In genomic region chr16:3609895-3610697, GRCh38 we compare ENCODE assay signal across 8 cellular contexts. TPM values are rescaled to one million over a fixed set of nuclear protein-coding genes. Genes with fewer than 3 reads are reported as not detected.
A peak's percentile ranks its signal among the peaks of the same experiment; 100 is the strongest.
DNase-seq lines count a peak whose midpoint lies in the region; ATAC-seq, FAIRE-seq and TF ChIP-seq lines count a peak whose summit lies in the region.

No MANE protein-coding gene starts in this region.

- POLR2A ChIA-PET in Panc1 (lab: Charles Lee): no interaction called here

- H3K27ac ChIP-seq in Panc1 (ENCODE audit: low read length) (peak overlapping the region; percentile 82), esophagus muscularis mucosa (replicated peaks in 1 of 4) (no peak overlapping the region), psoas muscle (no peak overlapping the region)
- no peak overlapping the region for H3K27ac ChIP-seq in effector memory CD4-positive, alpha-beta T cell (ENCODE audit: insufficient read depth, low read length, poor library complexity, severe bottlenecking)

- H3K9me3 ChIP-seq in Panc1 (ENCODE audit: control insufficient read depth, insufficient read depth, low read depth, low read length) (no peaks in the 10 kb centered on the region), esophagus muscularis mucosa (no peaks in the 10 kb centered on the region), psoas muscle (no peaks in the 10 kb centered on the region)
- H3K9me3 ChIP-seq in effector memory CD4-positive, alpha-beta T cell (ENCODE audit: control insufficient read depth, low read length): no peaks in the 10 kb centered on the region

- DNase-seq in GM12892 (ENCODE audit: insufficient read length) (no peak), Panc1 (ENCODE audit: low read depth, low spot score) (no peak), esophagus muscularis mucosa (ENCODE audit: extremely low spot score) (no peak), psoas muscle (no peak), GM13976 (ENCODE audit: low spot score) (no peak), SW 1271 (lab: John Stamatoyannopoulos, UW) (no peak), NCI-H774 (lab: John Stamatoyannopoulos, UW) (no peak)
- no peak for DNase-seq in effector memory CD4-positive, alpha-beta T cell

- H3K27me3 ChIP-seq in Panc1 (ENCODE audit: control insufficient read depth, insufficient read depth, low read length): no peaks in the 10 kb centered on the region
- H3K27me3 ChIP-seq in esophagus muscularis mucosa: no peaks in the 10 kb centered on the region
- H3K27me3 ChIP-seq in psoas muscle (ENCODE audit: insufficient read depth in 3 of 3, low read length in 2 of 3): no peaks in the 10 kb centered on the region
- no peaks in the 10 kb centered on the region for H3K27me3 ChIP-seq in effector memory CD4-positive, alpha-beta T cell (replicated peaks; ENCODE audit: control insufficient read depth, insufficient read depth, low read length, poor library complexity, severe bottlenecking)

- no peak for TF ChIP-seq POLR2A in GM12892 (IDR thresholded peaks at IDR 0.05; ENCODE audit: low read depth, low read length)
- TF ChIP-seq POLR2A in esophagus muscularis mucosa (IDR thresholded peaks at IDR 0.05; ENCODE audit: low read depth): no peak

- in situ Hi-C loops in Panc1 (cut with HindIII; ENCODE audit: low pct_unique_long_range_greater_than_20kb, low sequenced_read_pairs) (no loop called here), GM13976 (cut with MboI; ENCODE audit: low sequenced_read_pairs, unreplicated experiment) (no loop called here)

- H3K4me1 ChIP-seq in Panc1 (ENCODE audit: control insufficient read depth, insufficient read depth, low read length): peaks cover 14% of the 10 kb centered on the region
- H3K4me1 ChIP-seq in esophagus muscularis mucosa: peaks cover 18 to 31% (median 26%) of the 10 kb centered on the region in 4 donors
- peaks cover 12% of the 10 kb centered on the region for H3K4me1 ChIP-seq in psoas muscle
- peaks cover 16% of the 10 kb centered on the region for H3K4me1 ChIP-seq in effector memory CD4-positive, alpha-beta T cell (ENCODE audit: control insufficient read depth, insufficient read depth, low read length, poor library complexity, severe bottlenecking)

- ATAC-seq in Panc1 (no peak), psoas muscle (no peak)

- CTCF ChIA-PET in Panc1 (lab: Charles Lee): no interaction called here

- intact Hi-C loops in Panc1 (cut with micrococcal nuclease; ENCODE audit: unreplicated experiment) (no loop called here), esophagus muscularis mucosa (cut with DNase I) (no loop called here), psoas muscle (cut with DNase I) (loop anchor here in 1 of 2 donors (5.0 kb wide), 1 partner anchor 83 kb away; no protein-coding TSS in a partner anchor)

- TF ChIP-seq EP300 in esophagus muscularis mucosa (IDR thresholded peaks at IDR 0.05): no peak

- WGBS in esophagus muscularis mucosa: 72% methylated on average over 14 of the region's 14 CpGs
- WGBS in psoas muscle, 3 donors: 71 to 72% (median 71%) methylated on average over 14 of the region's 14 CpGs

- H3K36me3 ChIP-seq in Panc1 (ENCODE audit: control insufficient read depth, insufficient read depth, low read length) (peaks cover 3% of the 10 kb centered on the region; the same call in 1 of the 2 replicates), esophagus muscularis mucosa (peaks cover 0 to 14% (median 9%) of the 10 kb centered on the region in 4 donors), psoas muscle (ENCODE audit: insufficient read depth in 1 of 2, low read depth in 1 of 2) (peaks cover 0 to 10% of the 10 kb centered on the region in 2 donors)
- H3K36me3 ChIP-seq in effector memory CD4-positive, alpha-beta T cell (ENCODE audit: control insufficient read depth, insufficient read depth, low read length): peaks cover under 1% of the 10 kb centered on the region

- TF ChIP-seq CTCF in Panc1 (IDR thresholded peaks at IDR 0.05): no peak
- TF ChIP-seq CTCF in esophagus muscularis mucosa (IDR thresholded peaks at IDR 0.05): no peak
- TF ChIP-seq CTCF in psoas muscle (IDR thresholded peaks at IDR 0.05): no peak
- TF ChIP-seq CTCF in GM13976 (IDR thresholded peaks at IDR 0.05; ENCODE audit: borderline replicate concordance, control extremely low read depth, extremely low read depth, insufficient read depth, missing control alignments): no peak

- peak; percentile 51 for FAIRE-seq in GM12892 (lab: Jason Lieb, UNC)

- BruUV-seq in Panc1 (replicated peaks; lab: Mats Ljungman, UMichigan): TSS peak; percentile 67

- H3K4me3 ChIP-seq in Panc1 (ENCODE audit: low read depth in 2 of 2, low read length in 2 of 2) (peak overlapping the region; percentile 57 to 90), esophagus muscularis mucosa (peak overlapping the region; percentile 74 to 98 (median 88)), psoas muscle (peak overlapping the region; percentile 98)
- no peak overlapping the region for H3K4me3 ChIP-seq in effector memory CD4-positive, alpha-beta T cell (ENCODE audit: insufficient read depth, low read depth, low read length, poor library complexity, severe bottlenecking)

RNA-seq across cellular contexts. Expression of gene SLX4, which starts 1.3 kb away (rescaled TPM):
- 4.9 TPM for polyA plus RNA-seq in GM12892 (2012; ENCODE audit: missing spikeins)
- total RNA-seq in Panc1 (2021; ENCODE audit: unreplicated experiment) (15.5 TPM), esophagus muscularis mucosa (1 to 10 TPM; 3.0 to 5.8 (median 3.9) TPM), psoas muscle (1 to 10 TPM; 1.9 to 3.1 (median 2.5) TPM)
- polyA plus RNA-seq in Panc1 (2012; ENCODE audit: insufficient read length): 8.7 TPM
- 1 to 10 TPM in 2 of 3 donors, under 1 TPM in 1; 0.87 to 4.1 (median 3.1) TPM for polyA plus RNA-seq in psoas muscle

RNA-seq across cellular contexts. Expression of gene NLRC3, which starts 32.9 kb away (rescaled TPM):
- polyA plus RNA-seq in GM12892 (2012; ENCODE audit: missing spikeins): 4.0 TPM
- total RNA-seq in Panc1 (2021; ENCODE audit: unreplicated experiment): 0.26 TPM
- polyA plus RNA-seq in Panc1 (2012; ENCODE audit: insufficient read length): 0.10 TPM
- 1 to 10 TPM in 1 of 4 donors, under 1 TPM in 3; 0.57 to 2.5 (median 0.95) TPM for total RNA-seq in esophagus muscularis mucosa
- 1 to 10 TPM in 1 of 4 donors, under 1 TPM in 3; 0.47 to 1.4 (median 0.77) TPM for total RNA-seq in psoas muscle
- polyA plus RNA-seq in psoas muscle: 1 to 10 TPM in 1 of 3 donors, under 1 TPM in 2; 0.25 to 1.3 (median 0.32) TPM

RNA-seq across cellular contexts. Expression of gene DNASE1, which starts 44.4 kb away (rescaled TPM):
- polyA plus RNA-seq in GM12892 (2012; ENCODE audit: missing spikeins): 8.5 TPM
- 21.1 TPM for total RNA-seq in Panc1 (2021; ENCODE audit: unreplicated experiment)
- polyA plus RNA-seq in Panc1 (2012; ENCODE audit: insufficient read length): 24.7 TPM
- total RNA-seq in esophagus muscularis mucosa: 10 to 100 TPM in 3 of 4 donors, 1 to 10 TPM in 1; 2.8 to 16.3 (median 12.9) TPM
- total RNA-seq in psoas muscle: 1 to 10 TPM; 1.6 to 7.3 (median 2.6) TPM
- polyA plus RNA-seq in psoas muscle: 1 to 10 TPM in 2 of 3 donors, under 1 TPM in 1; 0.46 to 5.4 (median 5.2) TPM
